11 cellular contexts compared by ENCODE assay signal in genomic region chr10:20100157-20100556, GRCh38.
DNase-seq lines count a peak whose midpoint lies in the region; ATAC-seq, FAIRE-seq and TF ChIP-seq lines count a peak whose summit lies in the region.
"Had no signal": no experiment of that assay in that cellular context is flagged by ENCODE, and none has a peak within 500 bp of the region (broad histone marks: within the 10 kb centered on the region; RNA-seq: fewer than 3 reads in every experiment).

No MANE protein-coding gene starts in this region.

- H3K4me3 ChIP-seq in K562: no peak overlapping the region
- peak overlapping the region in 2 of 10 donors; percentile 1 to 20 for H3K4me3 ChIP-seq in heart right ventricle
- H3K4me3 ChIP-seq in ovary: no peak overlapping the region
- H3K4me3 ChIP-seq in colonic mucosa: no peak overlapping the region

- no peak for FAIRE-seq in K562 (lab: Jason Lieb, UNC)

- H3K9ac ChIP-seq in K562 (ENCODE audit: insufficient read depth in 1 of 2, low read depth in 2 of 2, low read length in 2 of 2) (no peak overlapping the region), colonic mucosa (ENCODE audit: low read depth in 2 of 2, low read length in 2 of 2) (no peak overlapping the region)

- WGBS in K562 (ENCODE audit: insufficient coverage, low coverage, missing lambda C conversion rate): 0% methylated on average over 2 of the region's 2 CpGs
- WGBS in heart right ventricle, 2 donors: 25 to 27% methylated on average over 2 of the region's 2 CpGs
- WGBS in ovary, 3 donors: 7 to 19% (median 11%) methylated on average over 2 of the region's 2 CpGs

- no peak overlapping the region for H2AFZ ChIP-seq in K562 (ENCODE audit: low read depth, low read length)

- no peaks in the 10 kb centered on the region for H3K36me3 Mint-ChIP-seq in nephron (ENCODE audit: low read depth)

- peak; percentile 52 for DNase-seq in CD1c-positive myeloid dendritic cell (ENCODE audit: extremely low spot score)
- no peak for DNase-seq in K562 (ENCODE audit: extremely low read depth in 1 of 4, low spot score in 3 of 4)
- DNase-seq in heart right ventricle: peak in 1 of 2 donors; percentile 11
- no peak for DNase-seq in activated CD4-positive, alpha-beta T cell treated with anti-CD3 and anti-CD28 coated beads for 48 hours
- no peak for DNase-seq in ovary
- DNase-seq in colonic mucosa: no peak
- DNase-seq: activated CD8-positive, alpha-beta memory T cell treated with anti-CD3 and anti-CD28 coated beads, Interleukin-2, amount 10 ng/mL, durations not matched to agents 7 days and 5 days; anterior cingulate cortex; NCI-H2171 had no signal

- CTCF ChIA-PET in K562 (lab: Yijun Ruan, JAX; ENCODE audit: low intra/inter-chr PET ratio): no interaction called here

- H3K4me3 Mint-ChIP-seq in nephron: no peak overlapping the region
- H3K4me3 Mint-ChIP-seq: activated CD8-positive, alpha-beta memory T cell treated with anti-CD3 and anti-CD28 coated beads, Interleukin-2, amount 10 ng/mL, durations not matched to agents 7 days and 5 days had no signal

- no peak for ATAC-seq in K562
- peak in 7 of 8 donors; percentile 69 to 93 (median 87) for ATAC-seq in heart right ventricle
- no peak for ATAC-seq in HG03196 (IDR thresholded peaks at IDR 0.05; ENCODE audit: unreplicated experiment)
- ATAC-seq: activated CD8-positive, alpha-beta memory T cell treated with anti-CD3 and anti-CD28 coated beads, Interleukin-2, amount 10 ng/mL, durations not matched to agents 7 days and 5 days had no signal

- H3K27me3 ChIP-seq in K562 (ENCODE audit: control insufficient read depth in 2 of 2, insufficient read depth in 2 of 2, low read length in 2 of 2) (no peaks in the 10 kb centered on the region), heart right ventricle (no peaks in the 10 kb centered on the region), ovary (no peaks in the 10 kb centered on the region), colonic mucosa (no peaks in the 10 kb centered on the region)

- H3K27me3 Mint-ChIP-seq in nephron (ENCODE audit: low read depth): no peaks in the 10 kb centered on the region
- H3K27me3 Mint-ChIP-seq: activated CD8-positive, alpha-beta memory T cell treated with anti-CD3 and anti-CD28 coated beads, Interleukin-2, amount 10 ng/mL, durations not matched to agents 7 days and 5 days had no signal

- H3K9me3 Mint-ChIP-seq in nephron: no peaks in the 10 kb centered on the region

- peaks cover 19% of the 10 kb centered on the region for H3K4me1 Mint-ChIP-seq in nephron
- H3K4me1 Mint-ChIP-seq: activated CD8-positive, alpha-beta memory T cell treated with anti-CD3 and anti-CD28 coated beads, Interleukin-2, amount 10 ng/mL, durations not matched to agents 7 days and 5 days had no signal

- H3K79me2 ChIP-seq in K562 (ENCODE audit: control insufficient read depth, insufficient read depth, low read length): no peaks in the 10 kb centered on the region

- peak overlapping the region; percentile 1 to 30 (median 5) for H3K27ac Mint-ChIP-seq in nephron
- H3K27ac Mint-ChIP-seq: activated CD8-positive, alpha-beta memory T cell treated with anti-CD3 and anti-CD28 coated beads, Interleukin-2, amount 10 ng/mL, durations not matched to agents 7 days and 5 days had no signal

- no peaks in the 10 kb centered on the region for H3K36me3 ChIP-seq in K562 (ENCODE audit: control insufficient read depth, insufficient read depth, low read length)
- H3K36me3 ChIP-seq in heart right ventricle: no peaks in the 10 kb centered on the region
- no peaks in the 10 kb centered on the region for H3K36me3 ChIP-seq in ovary
- no peaks in the 10 kb centered on the region for H3K36me3 ChIP-seq in colonic mucosa

- no peak overlapping the region for H3K4me2 ChIP-seq in K562 (ENCODE audit: insufficient read depth, low read length)

- H4K20me1 ChIP-seq in K562 (replicated peaks; ENCODE audit: control insufficient read depth, insufficient read depth, low read length): no peaks in the 10 kb centered on the region

- TF ChIP-seq EP300 in K562 (IDR thresholded peaks at IDR 0.05; ENCODE audit: low read length) (no peak), ovary (IDR thresholded peaks at IDR 0.05) (no peak)

- no peak for TF ChIP-seq RAD21 in K562 (CRISPR knock-in tag; conservative IDR thresholded peaks at IDR 0.05 in 1 of 2, IDR thresholded peaks at IDR 0.05 in 1 of 2)

- TF ChIP-seq POLR2A in K562 (conservative IDR thresholded peaks at IDR 0.05) (no peak), ovary (IDR thresholded peaks at IDR 0.05) (no peak)

- TF ChIP-seq CTCF in K562 (IDR thresholded peaks at IDR 0.05 in 2 of 3, conservative IDR thresholded peaks at IDR 0.05 in 1 of 3; ENCODE audit: insufficient read depth in 2 of 3, low read depth in 1 of 3, low read length in 3 of 3) (no peak), heart right ventricle (IDR thresholded peaks at IDR 0.05) (no peak), nephron (IDR thresholded peaks at IDR 0.05; ENCODE audit: unreplicated experiment in 3 of 3) (no peak), ovary (IDR thresholded peaks at IDR 0.05) (no peak), colonic mucosa (IDR thresholded peaks at IDR 0.05) (no peak)

- POLR2A ChIA-PET in K562 (lab: Yijun Ruan, JAX): no interaction called here

- H3K4me1 ChIP-seq in K562 (replicated peaks in 1 of 2; ENCODE audit: control insufficient read depth in 2 of 2, insufficient read depth in 2 of 2, low read length in 2 of 2) (no peaks in the 10 kb centered on the region), heart right ventricle (peaks cover 0 to 42% (median 23%) of the 10 kb centered on the region in 9 donors), ovary (ENCODE audit: insufficient read depth) (no peaks in the 10 kb centered on the region), colonic mucosa (no peaks in the 10 kb centered on the region)

- no TSS peak for BruUV-seq in K562 (replicated peaks; lab: Mats Ljungman, UMichigan)

- H3K9me1 ChIP-seq in K562 (ENCODE audit: control insufficient read depth, insufficient read depth, low read length): no peaks in the 10 kb centered on the region

- H3K27ac ChIP-seq in K562 (ENCODE audit: extremely low read depth, low read depth, low read length) (no peak overlapping the region), heart right ventricle (peak overlapping the region in 9 of 10 donors; percentile 49 to 80 (median 66)), ovary (no peak overlapping the region), colonic mucosa (no peak overlapping the region)

- in situ Hi-C loops in K562 (cut with MboI): no loop called here

- intact Hi-C loops in K562 (cut with micrococcal nuclease): no loop called here
- intact Hi-C loops in heart right ventricle (cut with DNase I): loop anchor here in 1 of 10 donors (5.0 kb wide), 1 partner anchor 283 kb away; the partner anchor contains the start of gene PLXDC2
- intact Hi-C loops in ovary (cut with DNase I): no loop called here
- intact Hi-C loops in colonic mucosa (cut with DNase I): no loop called here

- H3K9me3 ChIP-seq in K562 (replicated peaks; ENCODE audit: control insufficient read depth, insufficient read depth, low read depth, low read length) (no peaks in the 10 kb centered on the region), heart right ventricle (no peaks in the 10 kb centered on the region), ovary (no peaks in the 10 kb centered on the region), colonic mucosa (no peaks in the 10 kb centered on the region)

TF ChIP-seq in K562, 482 proteins besides CTCF, POLR2A, EP300 and RAD21:
- TF ChIP-seq KHSRP (IDR thresholded peaks at IDR 0.05) (no peak), CREBBP (IDR thresholded peaks at IDR 0.05; ENCODE audit: low read depth, low read length) (no peak), ELF1 (tag; IDR thresholded peaks at IDR 0.05) (no peak), RFX1 (IDR thresholded peaks at IDR 0.05) (peak; percentile 62)

Comparison
In these comparisons a context has a peak if more than half of its experiments do, and no peak if none do; other contexts are left out.
1. ATAC-seq: peak in heart right ventricle (7 of 8); none in K562 (single experiment) and HG03196 (single experiment).
2. H3K27ac ChIP-seq: peak in heart right ventricle (9 of 10); none in K562 (single experiment), ovary (0 of 2) and colonic mucosa (single experiment).